In genomic region chr12:24889403-24889802, GRCh38 we compare ENCODE assay signal across 1 cellular context.
A peak's percentile ranks its signal among the peaks of the same experiment; 100 is the strongest.
TF ChIP-seq lines count a peak whose summit lies in the region.

No MANE protein-coding gene starts in this region.

TF ChIP-seq in K562, 482 proteins besides CTCF, POLR2A, EP300 and RAD21:
- TF ChIP-seq, protein P1, sequence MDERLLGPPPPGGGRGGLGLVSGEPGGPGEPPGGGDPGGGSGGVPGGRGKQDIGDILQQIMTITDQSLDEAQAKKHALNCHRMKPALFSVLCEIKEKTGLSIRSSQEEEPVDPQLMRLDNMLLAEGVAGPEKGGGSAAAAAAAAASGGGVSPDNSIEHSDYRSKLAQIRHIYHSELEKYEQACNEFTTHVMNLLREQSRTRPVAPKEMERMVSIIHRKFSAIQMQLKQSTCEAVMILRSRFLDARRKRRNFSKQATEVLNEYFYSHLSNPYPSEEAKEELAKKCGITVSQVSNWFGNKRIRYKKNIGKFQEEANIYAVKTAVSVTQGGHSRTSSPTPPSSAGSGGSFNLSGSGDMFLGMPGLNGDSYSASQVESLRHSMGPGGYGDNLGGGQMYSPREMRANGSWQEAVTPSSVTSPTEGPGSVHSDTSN (CRISPR knock-in tag; IDR thresholded peaks at IDR 0.05; ENCODE audit: low read depth): no peak
- TF ChIP-seq, protein P1 (tag; conservative IDR thresholded peaks at IDR 0.05; ENCODE audit: low read depth): peak; percentile 41; the same call in 1 of the 2 replicates
- TF ChIP-seq E2F5 (CRISPR knock-in tag; IDR thresholded peaks at IDR 0.05) (no peak), ZNF830 (CRISPR knock-in tag; IDR thresholded peaks at IDR 0.05) (no peak), ZNF274 (IDR thresholded peaks at IDR 0.05; ENCODE audit: borderline replicate concordance, low read depth, low read length) (no peak)
